Comparison of ENCODE assay signal across 7 cellular contexts in genomic region chr4:184762100-184762499, GRCh38. TPM values are rescaled to one million over a fixed set of nuclear protein-coding genes. Genes with fewer than 3 reads are reported as not detected.
DNase-seq lines count a peak whose midpoint lies in the region; ATAC-seq and TF ChIP-seq lines count a peak whose summit lies in the region.

No MANE protein-coding gene starts in this region.

- peaks cover 4 to 6% of the 10 kb centered on the region in 2 donors for H3K36me3 ChIP-seq in body of pancreas (replicated peaks in 1 of 2; ENCODE audit: insufficient read depth in 1 of 2, low read depth in 2 of 2)

- intact Hi-C loops in body of pancreas (cut with DNase I): no loop called here

- no peak for TF ChIP-seq POLR2A in body of pancreas (IDR thresholded peaks at IDR 0.05)

- H3K9me3 ChIP-seq in body of pancreas: no peaks in the 10 kb centered on the region

- peak overlapping the region; percentile 83 for H3K27ac Mint-ChIP-seq in activated T-cell treated with anti-CD3 and anti-CD28 coated beads, Interleukin-2, amount 50 U/mL, for 72 hours
- H3K27ac Mint-ChIP-seq in stimulated activated naive B cell treated with anti-CD40 and anti-IgM and Interleukin-4, amounts not matched to agents 10 μg/mL and 1 μg/mL and 100 μg/mL, for 72 hours: peak overlapping the region; percentile 57

- H3K27ac ChIP-seq in body of pancreas: no peak overlapping the region

- no peak overlapping the region for H3K4me3 ChIP-seq in body of pancreas

- no peak for TF ChIP-seq CTCF in body of pancreas (IDR thresholded peaks at IDR 0.05)

- H3K4me3 Mint-ChIP-seq in activated T-cell treated with anti-CD3 and anti-CD28 coated beads, Interleukin-2, amount 50 U/mL, for 72 hours: peak overlapping the region; percentile 6 to 68
- no peak overlapping the region for H3K4me3 Mint-ChIP-seq in stimulated activated naive B cell treated with anti-CD40 and anti-IgM and Interleukin-4, amounts not matched to agents 10 μg/mL and 1 μg/mL and 100 μg/mL, for 72 hours

- no peaks in the 10 kb centered on the region for H3K4me1 ChIP-seq in body of pancreas

- H3K9me3 Mint-ChIP-seq in activated T-cell treated with anti-CD3 and anti-CD28 coated beads, Interleukin-2, amount 50 U/mL, for 72 hours: peaks cover 0 to 2% of the 10 kb centered on the region in 2 donors
- H3K9me3 Mint-ChIP-seq in stimulated activated naive B cell treated with anti-CD40 and anti-IgM and Interleukin-4, amounts not matched to agents 10 μg/mL and 1 μg/mL and 100 μg/mL, for 72 hours: no peaks in the 10 kb centered on the region

- 79 to 96% methylated on average over 5 of the region's 5 CpGs for WGBS in body of pancreas, 2 donors

- no peaks in the 10 kb centered on the region for H3K27me3 Mint-ChIP-seq in activated T-cell treated with anti-CD3 and anti-CD28 coated beads, Interleukin-2, amount 50 U/mL, for 72 hours (ENCODE audit: low read depth)
- H3K27me3 Mint-ChIP-seq in stimulated activated naive B cell treated with anti-CD40 and anti-IgM and Interleukin-4, amounts not matched to agents 10 μg/mL and 1 μg/mL and 100 μg/mL, for 72 hours: no peaks in the 10 kb centered on the region

- ATAC-seq in GM19452 (IDR thresholded peaks at IDR 0.05; ENCODE audit: unreplicated experiment) (peak; percentile 94), HG03196 (IDR thresholded peaks at IDR 0.05; ENCODE audit: unreplicated experiment) (peak; percentile 83), body of pancreas (no peak)
- peak; percentile 97 to 98 for ATAC-seq in activated T-cell treated with anti-CD3 and anti-CD28 coated beads, Interleukin-2, amount 50 U/mL, for 72 hours (replicated peaks in 1 of 2)
- ATAC-seq in stimulated activated naive B cell treated with anti-CD40 and anti-IgM and Interleukin-4, amounts not matched to agents 10 μg/mL and 1 μg/mL and 100 μg/mL, for 72 hours (replicated peaks): peak; percentile 97 to 98

- H3K27me3 ChIP-seq in body of pancreas: no peaks in the 10 kb centered on the region

- peak; percentile 29 to 39 for DNase-seq in activated T-cell treated with anti-CD3 and anti-CD28 coated beads, Interleukin-2, amount 50 U/mL, for 72 hours
- no peak for DNase-seq in stimulated activated naive B cell treated with anti-CD40 and anti-IgM and Interleukin-4, amounts not matched to agents 10 μg/mL and 1 μg/mL and 100 μg/mL, for 72 hours
- no peak for DNase-seq in NCI-H187 (lab: John Stamatoyannopoulos, UW)
- no peak for DNase-seq in NCI-H146 (lab: John Stamatoyannopoulos, UW)
- no peak for DNase-seq in body of pancreas

- peaks cover 6 to 15% of the 10 kb centered on the region in 2 donors for H3K36me3 Mint-ChIP-seq in activated T-cell treated with anti-CD3 and anti-CD28 coated beads, Interleukin-2, amount 50 U/mL, for 72 hours (ENCODE audit: insufficient read depth in 2 of 2)
- H3K36me3 Mint-ChIP-seq in stimulated activated naive B cell treated with anti-CD40 and anti-IgM and Interleukin-4, amounts not matched to agents 10 μg/mL and 1 μg/mL and 100 μg/mL, for 72 hours: peaks cover 68 to 72% of the 10 kb centered on the region in 2 donors

- H3K4me1 Mint-ChIP-seq in activated T-cell treated with anti-CD3 and anti-CD28 coated beads, Interleukin-2, amount 50 U/mL, for 72 hours (ENCODE audit: low read depth): peaks cover 26% of the 10 kb centered on the region
- peaks cover 11 to 19% of the 10 kb centered on the region in 2 donors for H3K4me1 Mint-ChIP-seq in stimulated activated naive B cell treated with anti-CD40 and anti-IgM and Interleukin-4, amounts not matched to agents 10 μg/mL and 1 μg/mL and 100 μg/mL, for 72 hours

RNA-seq across cellular contexts. Expression of gene CENPU, which starts 28.2 kb away (rescaled TPM):
- 10 to 100 TPM; 80.9 to 82.3 TPM for total RNA-seq in activated T-cell treated with anti-CD3 and anti-CD28 coated beads, Interleukin-2, amount 50 U/mL, for 72 hours
- total RNA-seq in body of pancreas: 1 to 10 TPM; 2.1 to 2.3 TPM

Comparison
In these comparisons a context has a peak if more than half of its experiments do, and no peak if none do; other contexts are left out.
1. DNase-seq: peak in activated T-cell treated with anti-CD3 and anti-CD28 coated beads, Interleukin-2, amount 50 U/mL, for 72 hours (2 of 2); none in stimulated activated naive B cell treated with anti-CD40 and anti-IgM and Interleukin-4, amounts not matched to agents 10 μg/mL and 1 μg/mL and 100 μg/mL, for 72 hours (single experiment), NCI-H187 (0 of 2), NCI-H146 (single experiment) and body of pancreas (0 of 4).
2. H3K4me3 Mint-ChIP-seq: peak in activated T-cell treated with anti-CD3 and anti-CD28 coated beads, Interleukin-2, amount 50 U/mL, for 72 hours (2 of 2); none in stimulated activated naive B cell treated with anti-CD40 and anti-IgM and Interleukin-4, amounts not matched to agents 10 μg/mL and 1 μg/mL and 100 μg/mL, for 72 hours (0 of 2).
3. RNA of gene CENPU, which starts 28.2 kb away (total RNA-seq): 80.9 to 82.3 TPM in activated T-cell treated with anti-CD3 and anti-CD28 coated beads, Interleukin-2, amount 50 U/mL, for 72 hours; 2.1 to 2.3 TPM in body of pancreas; every median in the first group is over 10 times any median in the second.